Comparison of ENCODE assay signal across 11 cellular contexts in the genomic region with DNA sequence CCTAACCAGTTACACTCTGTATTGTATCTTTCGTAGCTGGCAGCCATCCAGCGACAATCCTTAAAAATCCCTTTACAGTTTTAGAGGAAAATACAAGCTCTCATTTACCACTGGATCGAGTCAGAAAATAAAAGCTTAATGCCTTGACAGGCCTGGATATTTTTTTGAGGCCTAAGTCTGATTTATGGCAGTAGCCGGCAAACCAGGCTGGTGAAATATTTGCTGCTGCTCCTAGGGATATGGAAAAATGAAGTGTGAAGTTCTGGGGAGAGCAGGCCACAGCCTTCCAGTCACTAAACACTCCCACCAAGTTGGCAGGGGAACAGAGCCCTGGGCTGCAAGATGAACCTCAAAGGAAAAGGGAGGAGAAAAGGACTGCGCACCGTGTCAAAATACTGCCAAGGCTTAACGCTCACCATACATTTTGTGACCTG.
DNase-seq lines count a peak whose midpoint lies in the region; ATAC-seq and TF ChIP-seq lines count a peak whose summit lies in the region.
"Had no signal": no experiment of that assay in that cellular context is flagged by ENCODE, and none has a peak within 500 bp of the region (broad histone marks: within the 10 kb centered on the region; RNA-seq: fewer than 3 reads in every experiment).

No MANE protein-coding gene starts in this region.

- ATAC-seq in activated CD8-positive, alpha-beta T cell treated with anti-CD3 and anti-CD28 coated beads for 36 hours, result no peak
- ATAC-seq in heart right ventricle, result no peak

- no peaks in the 10 kb centered on the region for H3K9me3 Mint-ChIP-seq in T-helper 2 cell treated with Interferon-gamma antibody and Interleukin-4, amounts not matched to agents 5 μg/mL and 100 μg/mL, for 36 hours
- H3K9me3 Mint-ChIP-seq in activated CD8-positive, alpha-beta T cell treated with anti-CD3 and anti-CD28 coated beads for 36 hours, result no peaks in the 10 kb centered on the region

- no peak for TF ChIP-seq EP300 in suprapubic skin (IDR thresholded peaks at IDR 0.05)

- CTCF ChIA-PET in activated CD8-positive, alpha-beta T cell treated with anti-CD3 and anti-CD28 coated beads for 36 hours (lab: Charles Lee), result no interaction called here

- H3K27me3 Mint-ChIP-seq in T-helper 2 cell treated with Interferon-gamma antibody and Interleukin-4, amounts not matched to agents 5 μg/mL and 100 μg/mL, for 36 hours (ENCODE audit: low read depth), result no peaks in the 10 kb centered on the region
- H3K27me3 Mint-ChIP-seq in activated CD8-positive, alpha-beta T cell treated with anti-CD3 and anti-CD28 coated beads for 36 hours, result no peaks in the 10 kb centered on the region

- H3K36me3 Mint-ChIP-seq in T-helper 2 cell treated with Interferon-gamma antibody and Interleukin-4, amounts not matched to agents 5 μg/mL and 100 μg/mL, for 36 hours (ENCODE audit: low read depth), result peaks cover 12% of the 10 kb centered on the region
- H3K36me3 Mint-ChIP-seq in activated CD8-positive, alpha-beta T cell treated with anti-CD3 and anti-CD28 coated beads for 36 hours (ENCODE audit: low read depth), result no peaks in the 10 kb centered on the region

- H3K36me3 ChIP-seq in hepatocyte (replicated peaks; ENCODE audit: insufficient read depth, low read depth), result no peaks in the 10 kb centered on the region
- H3K36me3 ChIP-seq in suprapubic skin, result no peaks in the 10 kb centered on the region
- no peaks in the 10 kb centered on the region for H3K36me3 ChIP-seq in heart right ventricle

- peaks cover 88% of the 10 kb centered on the region for H3K4me1 Mint-ChIP-seq in T-helper 2 cell treated with Interferon-gamma antibody and Interleukin-4, amounts not matched to agents 5 μg/mL and 100 μg/mL, for 36 hours (ENCODE audit: low read depth)
- H3K4me1 Mint-ChIP-seq in activated CD8-positive, alpha-beta T cell treated with anti-CD3 and anti-CD28 coated beads for 36 hours (ENCODE audit: low read depth), result peaks cover 79% of the 10 kb centered on the region

- peak overlapping the region; percentile 21 for H3K4me2 ChIP-seq in hepatocyte

- no peaks in the 10 kb centered on the region for H3K79me2 ChIP-seq in hepatocyte

- H3K4me3 ChIP-seq in hepatocyte (no peak overlapping the region), suprapubic skin (no peak overlapping the region), heart right ventricle (no peak overlapping the region)

- TF ChIP-seq CTCF in activated CD8-positive, alpha-beta T cell treated with anti-CD3 and anti-CD28 coated beads for 36 hours (IDR thresholded peaks at IDR 0.05), result no peak
- TF ChIP-seq CTCF in hepatocyte (IDR thresholded peaks at IDR 0.05; ENCODE audit: poor library complexity) (no peak), suprapubic skin (IDR thresholded peaks at IDR 0.05) (no peak), heart right ventricle (IDR thresholded peaks at IDR 0.05) (no peak)

- H3K27ac Mint-ChIP-seq in T-helper 2 cell treated with Interferon-gamma antibody and Interleukin-4, amounts not matched to agents 5 μg/mL and 100 μg/mL, for 36 hours, result peak overlapping the region; percentile 79
- H3K27ac Mint-ChIP-seq in activated CD8-positive, alpha-beta T cell treated with anti-CD3 and anti-CD28 coated beads for 36 hours, result peak overlapping the region; percentile 5

- no peaks in the 10 kb centered on the region for H3K9me3 ChIP-seq in hepatocyte (ENCODE audit: low read depth)
- no peaks in the 10 kb centered on the region for H3K9me3 ChIP-seq in suprapubic skin
- no peaks in the 10 kb centered on the region for H3K9me3 ChIP-seq in heart right ventricle

- POLR2A ChIA-PET in activated CD8-positive, alpha-beta T cell treated with anti-CD3 and anti-CD28 coated beads for 36 hours (lab: Charles Lee), result interaction anchor here (0.6 kb wide), 1 partner anchor 660 kb away, joined by 3 read pairs; no protein-coding TSS in a partner anchor

- H3K4me3 Mint-ChIP-seq in T-helper 2 cell treated with Interferon-gamma antibody and Interleukin-4, amounts not matched to agents 5 μg/mL and 100 μg/mL, for 36 hours, result no peak overlapping the region
- H3K4me3 Mint-ChIP-seq in activated CD8-positive, alpha-beta T cell treated with anti-CD3 and anti-CD28 coated beads for 36 hours, result no peak overlapping the region

- no peak overlapping the region for H2AFZ ChIP-seq in hepatocyte

- DNase-seq in T-helper 2 cell treated with Interferon-gamma antibody and Interleukin-4, amounts not matched to agents 5 μg/mL and 100 μg/mL, for 36 hours (ENCODE audit: low spot score), result no peak
- DNase-seq in T-helper 2 cell, result no peak
- no peak for DNase-seq in activated CD8-positive, alpha-beta T cell treated with anti-CD3 and anti-CD28 coated beads for 36 hours
- peak; percentile 43 for DNase-seq in hepatocyte (ENCODE audit: low spot score)
- no peak for DNase-seq in suprapubic skin (ENCODE audit: low spot score in 2 of 2)
- no peak for DNase-seq in stimulated activated naive CD4-positive, alpha-beta T cell (lab: John Stamatoyannopoulos, UW)
- DNase-seq in COLO829 (ENCODE audit: low spot score), result no peak
- no peak for DNase-seq in heart right ventricle
- DNase-seq: 8988T, NCI-H2107, nucleus accumbens had no signal

- intact Hi-C loops in activated CD8-positive, alpha-beta T cell treated with anti-CD3 and anti-CD28 coated beads for 36 hours (cut with micrococcal nuclease), result no loop called here
- intact Hi-C loops in heart right ventricle (cut with DNase I), result no loop called here

- H3K27me3 ChIP-seq in hepatocyte, result no peaks in the 10 kb centered on the region
- H3K27me3 ChIP-seq in suprapubic skin, result no peaks in the 10 kb centered on the region
- no peaks in the 10 kb centered on the region for H3K27me3 ChIP-seq in heart right ventricle

- H4K20me1 ChIP-seq in hepatocyte (ENCODE audit: insufficient read depth, poor library complexity, severe bottlenecking), result no peaks in the 10 kb centered on the region

- TF ChIP-seq POLR2A in suprapubic skin (IDR thresholded peaks at IDR 0.05), result no peak

- H3K27ac ChIP-seq in hepatocyte, result peak overlapping the region; percentile 65
- peak overlapping the region; percentile 2 for H3K27ac ChIP-seq in suprapubic skin
- H3K27ac ChIP-seq in heart right ventricle, result no peak overlapping the region

- H3K4me1 ChIP-seq in hepatocyte (ENCODE audit: insufficient read depth) (peaks cover 24% of the 10 kb centered on the region), suprapubic skin (peaks cover 17% of the 10 kb centered on the region), heart right ventricle (peaks cover 0 to 13% (median 0%) of the 10 kb centered on the region in 9 donors)

- no peaks in the 10 kb centered on the region for H3K9me2 ChIP-seq in hepatocyte (replicated peaks; ENCODE audit: insufficient read depth)

- 56% methylated on average over 7 of the region's 7 CpGs for WGBS in hepatocyte (ENCODE audit: low lambda C conversion rate, missing lambda C conversion rate)
- 41% methylated on average over 7 of the region's 7 CpGs for WGBS in suprapubic skin
- 65 to 75% methylated on average over 7 of the region's 7 CpGs for WGBS in heart right ventricle, 2 donors

Comparison
In these comparisons a context has a peak if more than half of its experiments do, and no peak if none do; other contexts are left out.
1. H3K27ac ChIP-seq: peak in hepatocyte (single experiment) and suprapubic skin (single experiment); none in heart right ventricle (0 of 10).